Comparison of ENCODE assay signal across 1 cellular context in genomic region chr5:141691867-141692532, GRCh38.
TF ChIP-seq lines count a peak whose summit lies in the region.

No MANE protein-coding gene starts in this region.

TF ChIP-seq in K562, 482 proteins besides CTCF, POLR2A, EP300 and RAD21 (continued from another document and continues in another):
- TF ChIP-seq, protein P1, sequence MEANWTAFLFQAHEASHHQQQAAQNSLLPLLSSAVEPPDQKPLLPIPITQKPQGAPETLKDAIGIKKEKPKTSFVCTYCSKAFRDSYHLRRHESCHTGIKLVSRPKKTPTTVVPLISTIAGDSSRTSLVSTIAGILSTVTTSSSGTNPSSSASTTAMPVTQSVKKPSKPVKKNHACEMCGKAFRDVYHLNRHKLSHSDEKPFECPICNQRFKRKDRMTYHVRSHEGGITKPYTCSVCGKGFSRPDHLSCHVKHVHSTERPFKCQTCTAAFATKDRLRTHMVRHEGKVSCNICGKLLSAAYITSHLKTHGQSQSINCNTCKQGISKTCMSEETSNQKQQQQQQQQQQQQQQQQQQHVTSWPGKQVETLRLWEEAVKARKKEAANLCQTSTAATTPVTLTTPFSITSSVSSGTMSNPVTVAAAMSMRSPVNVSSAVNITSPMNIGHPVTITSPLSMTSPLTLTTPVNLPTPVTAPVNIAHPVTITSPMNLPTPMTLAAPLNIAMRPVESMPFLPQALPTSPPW (CRISPR knock-in tag; IDR thresholded peaks at IDR 0.05) = peak; percentile 49; the same call in 1 of the 2 replicates
- TF ChIP-seq GATA2 (CRISPR knock-in tag; IDR thresholded peaks at IDR 0.05) (no peak), KDM1A (IDR thresholded peaks at IDR 0.05) (peak; percentile 61 to 90; a peak in 3 of 4 replicates), TRIM28 (IDR thresholded peaks at IDR 0.05) (no peak), XRCC3 (IDR thresholded peaks at IDR 0.05) (no peak), CEBPB (tag; IDR thresholded peaks at IDR 0.05) (no peak), PPARD (CRISPR knock-in tag; IDR thresholded peaks at IDR 0.05) (no peak), RFX7 (CRISPR knock-in tag; IDR thresholded peaks at IDR 0.05) (no peak), NFYB (IDR thresholded peaks at IDR 0.05; ENCODE audit: extremely low read depth, insufficient read length) (no peak), EHMT2 (IDR thresholded peaks at IDR 0.05) (no peak), FOXM1 (IDR thresholded peaks at IDR 0.05; ENCODE audit: low read depth) (no peak), FOXM1 (CRISPR knock-in tag; IDR thresholded peaks at IDR 0.05; ENCODE audit: low read depth) (no peak), SMAD1 (IDR thresholded peaks at IDR 0.05; ENCODE audit: low read depth, low read length, partially characterized antibody) (no peak), LARP7 (IDR thresholded peaks at IDR 0.05) (no peak), JUN (IDR thresholded peaks at IDR 0.05; ENCODE audit: borderline replicate concordance, low read depth, low read length) (no peak), JUN (CRISPR knock-in tag; IDR thresholded peaks at IDR 0.05; ENCODE audit: borderline replicate concordance) (no peak), ZNF311 (CRISPR knock-in tag; IDR thresholded peaks at IDR 0.05) (no peak), TCF7 (IDR thresholded peaks at IDR 0.05; ENCODE audit: borderline replicate concordance) (no peak), RUNX1 (IDR thresholded peaks at IDR 0.05; ENCODE audit: low read depth) (no peak; the same call in 1 of the 2 replicates), ZNF274 (IDR thresholded peaks at IDR 0.05; ENCODE audit: borderline replicate concordance, low read depth, low read length) (no peak), PTBP1 (IDR thresholded peaks at IDR 0.05; ENCODE audit: low read depth, low read length) (0 out of 2 replicates have a peak, but pooled peaks have one; percentile 19), ZNF146 (CRISPR knock-in tag; IDR thresholded peaks at IDR 0.05; ENCODE audit: unreplicated experiment) (no peak), NELFE (IDR thresholded peaks at IDR 0.05; ENCODE audit: insufficient read depth, insufficient read length) (no peak), ZNF444 (CRISPR knock-in tag; IDR thresholded peaks at IDR 0.05) (no peak), TAF1 (IDR thresholded peaks at IDR 0.05; ENCODE audit: control insufficient read depth, extremely low read depth, insufficient read depth, low read length, severe bottlenecking) (no peak), ZFP1 (CRISPR knock-in tag; IDR thresholded peaks at IDR 0.05) (no peak), CBFB (CRISPR knock-in tag; IDR thresholded peaks at IDR 0.05) (no peak), ZBTB5 (IDR thresholded peaks at IDR 0.05) (no peak), POLR2G (IDR thresholded peaks at IDR 0.05; ENCODE audit: low read depth, low read length) (peak; percentile 49; the same call in 1 of the 2 replicates), ZHX1 (conservative IDR thresholded peaks at IDR 0.05; ENCODE audit: low read length) (no peak; the same call in 1 of the 2 replicates), ZBTB8A (IDR thresholded peaks at IDR 0.05; ENCODE audit: partially characterized antibody) (no peak), MEF2D (tag; conservative IDR thresholded peaks at IDR 0.05; ENCODE audit: low read depth) (no peak), FOSL1 (tag; conservative IDR thresholded peaks at IDR 0.05) (0 out of 2 replicates have a peak, but pooled peaks have one; percentile 16), ZNF780A (CRISPR knock-in tag; IDR thresholded peaks at IDR 0.05) (no peak), FOXP1 (CRISPR knock-in tag; IDR thresholded peaks at IDR 0.05) (no peak), CREBBP (IDR thresholded peaks at IDR 0.05; ENCODE audit: low read depth, low read length) (no peak), NBN (IDR thresholded peaks at IDR 0.05; ENCODE audit: low read depth) (peak; percentile 44; the same call in 1 of the 2 replicates), CBX1 (IDR thresholded peaks at IDR 0.05; ENCODE audit: low read depth) (no peak), TAF9B (IDR thresholded peaks at IDR 0.05; ENCODE audit: partially characterized antibody) (no peak), CXXC5 (CRISPR knock-in tag; IDR thresholded peaks at IDR 0.05) (peak; percentile 46; the same call in 1 of the 2 replicates), BRF1 (IDR thresholded peaks at IDR 0.05; ENCODE audit: borderline replicate concordance, extremely low read depth, insufficient read length) (no peak), YY1 (IDR thresholded peaks at IDR 0.05; ENCODE audit: borderline replicate concordance in 1 of 3, control insufficient read depth in 1 of 3, extremely low read depth in 1 of 3, insufficient read depth in 3 of 3, insufficient read length in 1 of 3, insufficient replicate concordance in 2 of 3, low read depth in 1 of 3, low read length in 2 of 3) (peak in 2 of 3 experiments; percentile 35 to 59), ZC3H11A (IDR thresholded peaks at IDR 0.05; ENCODE audit: low read depth, low read length) (peak; percentile 72; the same call in 1 of the 2 replicates), DEAF1 (CRISPR knock-in tag; IDR thresholded peaks at IDR 0.05) (peak; percentile 86), SMARCC2 (IDR thresholded peaks at IDR 0.05; ENCODE audit: low read depth) (no peak), ZBTB2 (IDR thresholded peaks at IDR 0.05) (no peak), POLR3A (IDR thresholded peaks at IDR 0.05; ENCODE audit: borderline replicate concordance, extremely low read depth, insufficient read depth, insufficient read length) (no peak), NFE2 (IDR thresholded peaks at IDR 0.05; ENCODE audit: low read depth) (0 out of 2 replicates have a peak, but pooled peaks have one; percentile 10), ZNF134 (CRISPR knock-in tag; conservative IDR thresholded peaks at IDR 0.05) (no peak), ZNF263 (CRISPR knock-in tag; IDR thresholded peaks at IDR 0.05; ENCODE audit: borderline replicate concordance) (no peak)
- TF ChIP-seq, protein P2, sequence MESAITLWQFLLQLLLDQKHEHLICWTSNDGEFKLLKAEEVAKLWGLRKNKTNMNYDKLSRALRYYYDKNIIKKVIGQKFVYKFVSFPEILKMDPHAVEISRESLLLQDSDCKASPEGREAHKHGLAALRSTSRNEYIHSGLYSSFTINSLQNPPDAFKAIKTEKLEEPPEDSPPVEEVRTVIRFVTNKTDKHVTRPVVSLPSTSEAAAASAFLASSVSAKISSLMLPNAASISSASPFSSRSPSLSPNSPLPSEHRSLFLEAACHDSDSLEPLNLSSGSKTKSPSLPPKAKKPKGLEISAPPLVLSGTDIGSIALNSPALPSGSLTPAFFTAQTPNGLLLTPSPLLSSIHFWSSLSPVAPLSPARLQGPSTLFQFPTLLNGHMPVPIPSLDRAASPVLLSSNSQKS (CRISPR knock-in tag; IDR thresholded peaks at IDR 0.05) = no peak
- TF ChIP-seq, protein P3, sequence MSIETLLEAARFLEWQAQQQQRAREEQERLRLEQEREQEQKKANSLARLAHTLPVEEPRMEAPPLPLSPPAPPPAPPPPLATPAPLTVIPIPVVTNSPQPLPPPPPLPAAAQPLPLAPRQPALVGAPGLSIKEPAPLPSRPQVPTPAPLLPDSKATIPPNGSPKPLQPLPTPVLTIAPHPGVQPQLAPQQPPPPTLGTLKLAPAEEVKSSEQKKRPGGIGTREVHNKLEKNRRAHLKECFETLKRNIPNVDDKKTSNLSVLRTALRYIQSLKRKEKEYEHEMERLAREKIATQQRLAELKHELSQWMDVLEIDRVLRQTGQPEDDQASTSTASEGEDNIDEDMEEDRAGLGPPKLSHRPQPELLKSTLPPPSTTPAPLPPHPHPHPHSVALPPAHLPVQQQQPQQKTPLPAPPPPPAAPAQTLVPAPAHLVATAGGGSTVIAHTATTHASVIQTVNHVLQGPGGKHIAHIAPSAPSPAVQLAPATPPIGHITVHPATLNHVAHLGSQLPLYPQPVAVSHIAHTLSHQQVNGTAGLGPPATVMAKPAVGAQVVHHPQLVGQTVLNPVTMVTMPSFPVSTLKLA (conservative IDR thresholded peaks at IDR 0.05) = peak in 1 of 2 experiments; percentile 19; a peak in 1 of 4 replicates
- TF ChIP-seq, protein P4, sequence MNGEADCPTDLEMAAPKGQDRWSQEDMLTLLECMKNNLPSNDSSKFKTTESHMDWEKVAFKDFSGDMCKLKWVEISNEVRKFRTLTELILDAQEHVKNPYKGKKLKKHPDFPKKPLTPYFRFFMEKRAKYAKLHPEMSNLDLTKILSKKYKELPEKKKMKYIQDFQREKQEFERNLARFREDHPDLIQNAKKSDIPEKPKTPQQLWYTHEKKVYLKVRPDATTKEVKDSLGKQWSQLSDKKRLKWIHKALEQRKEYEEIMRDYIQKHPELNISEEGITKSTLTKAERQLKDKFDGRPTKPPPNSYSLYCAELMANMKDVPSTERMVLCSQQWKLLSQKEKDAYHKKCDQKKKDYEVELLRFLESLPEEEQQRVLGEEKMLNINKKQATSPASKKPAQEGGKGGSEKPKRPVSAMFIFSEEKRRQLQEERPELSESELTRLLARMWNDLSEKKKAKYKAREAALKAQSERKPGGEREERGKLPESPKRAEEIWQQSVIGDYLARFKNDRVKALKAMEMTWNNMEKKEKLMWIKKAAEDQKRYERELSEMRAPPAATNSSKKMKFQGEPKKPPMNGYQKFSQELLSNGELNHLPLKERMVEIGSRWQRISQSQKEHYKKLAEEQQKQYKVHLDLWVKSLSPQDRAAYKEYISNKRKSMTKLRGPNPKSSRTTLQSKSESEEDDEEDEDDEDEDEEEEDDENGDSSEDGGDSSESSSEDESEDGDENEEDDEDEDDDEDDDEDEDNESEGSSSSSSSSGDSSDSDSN (IDR thresholded peaks at IDR 0.05; ENCODE audit: borderline replicate concordance in 1 of 2, low read depth in 2 of 2, low read length in 2 of 2) = no peak
- TF ChIP-seq, protein P5, sequence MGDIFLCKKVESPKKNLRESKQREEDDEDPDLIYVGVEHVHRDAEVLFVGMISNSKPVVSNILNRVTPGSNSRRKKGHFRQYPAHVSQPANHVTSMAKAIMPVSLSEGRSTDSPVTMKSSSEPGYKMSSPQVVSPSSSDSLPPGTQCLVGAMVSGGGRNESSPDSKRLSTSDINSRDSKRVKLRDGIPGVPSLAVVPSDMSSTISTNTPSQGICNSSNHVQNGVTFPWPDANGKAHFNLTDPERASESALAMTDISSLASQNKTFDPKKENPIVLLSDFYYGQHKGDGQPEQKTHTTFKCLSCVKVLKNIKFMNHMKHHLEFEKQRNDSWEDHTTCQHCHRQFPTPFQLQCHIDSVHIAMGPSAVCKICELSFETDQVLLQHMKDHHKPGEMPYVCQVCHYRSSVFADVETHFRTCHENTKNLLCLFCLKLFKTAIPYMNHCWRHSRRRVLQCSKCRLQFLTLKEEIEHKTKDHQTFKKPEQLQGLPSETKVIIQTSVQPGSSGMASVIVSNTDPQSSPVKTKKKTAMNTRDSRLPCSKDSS (IDR thresholded peaks at IDR 0.05; ENCODE audit: low read depth, partially characterized antibody) = no peak
